8 cellular contexts compared by ENCODE assay signal in the genomic region with DNA sequence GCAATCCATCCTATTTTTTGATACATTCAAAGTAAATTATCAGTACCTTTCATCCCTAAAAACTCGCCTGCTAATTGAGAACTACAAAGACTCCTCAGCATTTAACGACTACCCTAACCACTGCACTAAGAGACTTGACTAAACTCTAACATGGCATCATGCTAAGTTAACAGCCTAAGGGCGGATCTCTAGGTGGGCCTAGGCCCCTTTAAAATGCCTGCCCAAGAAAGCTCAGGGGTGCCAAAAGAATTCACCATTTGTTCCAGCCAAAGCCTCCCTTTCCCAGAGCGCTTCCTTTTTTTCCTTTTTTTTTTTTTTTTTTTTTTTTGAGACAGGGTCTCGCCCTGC.
A peak's percentile ranks its signal among the peaks of the same experiment; 100 is the strongest.
DNase-seq lines count a peak whose midpoint lies in the region; ATAC-seq and TF ChIP-seq lines count a peak whose summit lies in the region.

No MANE protein-coding gene starts in this region.

- peaks cover 9% of the 10 kb centered on the region for H3K4me1 Mint-ChIP-seq in nephron

- peaks cover 8% of the 10 kb centered on the region for H3K4me1 ChIP-seq in effector memory CD4-positive, alpha-beta T cell (ENCODE audit: control insufficient read depth, insufficient read depth, low read length, poor library complexity, severe bottlenecking)

- no peak for TF ChIP-seq POLR2A in NB4 (IDR thresholded peaks at IDR 0.05; ENCODE audit: extremely low read depth, insufficient read length)

- peaks cover 8% of the 10 kb centered on the region for H3K36me3 Mint-ChIP-seq in nephron (ENCODE audit: low read depth)

- no peaks in the 10 kb centered on the region for H3K36me3 ChIP-seq in effector memory CD4-positive, alpha-beta T cell (ENCODE audit: control insufficient read depth, insufficient read depth, low read length)

- TF ChIP-seq CTCF in NB4 (IDR thresholded peaks at IDR 0.05; ENCODE audit: low read depth, low read length) (no peak), nephron (IDR thresholded peaks at IDR 0.05; ENCODE audit: unreplicated experiment in 3 of 3) (no peak)

- H3K27ac ChIP-seq in effector memory CD4-positive, alpha-beta T cell (ENCODE audit: insufficient read depth, low read length, poor library complexity, severe bottlenecking): peak overlapping the region; percentile 68

- H3K4me3 ChIP-seq in NB4 (ENCODE audit: low read depth, low read length): peak overlapping the region; percentile 95
- peak overlapping the region; percentile 73 for H3K4me3 ChIP-seq in effector memory CD4-positive, alpha-beta T cell (ENCODE audit: insufficient read depth, low read depth, low read length, poor library complexity, severe bottlenecking)

- ATAC-seq in GM18517 (IDR thresholded peaks at IDR 0.05; ENCODE audit: unreplicated experiment) (peak; percentile 17), HG02763 (IDR thresholded peaks at IDR 0.05; ENCODE audit: unreplicated experiment) (no peak), HG03442 (IDR thresholded peaks at IDR 0.05; ENCODE audit: unreplicated experiment) (no peak)

- H3K27ac Mint-ChIP-seq in nephron: peak overlapping the region; percentile 86 to 98 (median 97)

- no peaks in the 10 kb centered on the region for H3K9me3 Mint-ChIP-seq in nephron

- H3K4me3 Mint-ChIP-seq in nephron: peak overlapping the region; percentile 86 to 99 (median 93)

- H3K27me3 Mint-ChIP-seq in nephron (ENCODE audit: low read depth): no peaks in the 10 kb centered on the region

- DNase-seq in NB4 (ENCODE audit: low read depth) (no peak), amniotic stem cell (lab: John Stamatoyannopoulos, UW) (no peak), OCI-M1 (lab: John Stamatoyannopoulos, UW) (no peak)
- DNase-seq in effector memory CD4-positive, alpha-beta T cell: no peak

- H3K9me3 ChIP-seq in effector memory CD4-positive, alpha-beta T cell (ENCODE audit: control insufficient read depth, low read length): no peaks in the 10 kb centered on the region

- H3K27me3 ChIP-seq in effector memory CD4-positive, alpha-beta T cell (replicated peaks; ENCODE audit: control insufficient read depth, insufficient read depth, low read length, poor library complexity, severe bottlenecking): no peaks in the 10 kb centered on the region
